ENCODE assay signal across 21 cellular contexts in genomic region chr1:109947582-109948284, GRCh38. TPM values are rescaled to one million over a fixed set of nuclear protein-coding genes. Genes with fewer than 3 reads are reported as not detected.
DNase-seq lines count a peak whose midpoint lies in the region; ATAC-seq and TF ChIP-seq lines count a peak whose summit lies in the region.
"Had no signal": no experiment of that assay in that cellular context is flagged by ENCODE, and none has a peak within 500 bp of the region (broad histone marks: within the 10 kb centered on the region; RNA-seq: fewer than 3 reads in every experiment).

No MANE protein-coding gene starts in this region.

- H3K14ac ChIP-seq in H9 (ENCODE audit: insufficient read depth, low read length) = no peak overlapping the region

- H3K36me3 Mint-ChIP-seq in H9 (ENCODE audit: insufficient read depth in 1 of 3, low read depth in 3 of 3) (no peaks in the 10 kb centered on the region), T-helper 17 cell (ENCODE audit: low read depth) (peaks cover 5% of the 10 kb centered on the region)

- in situ Hi-C loops in GM13977 (cut with MboI; ENCODE audit: low pct_unique_long_range_greater_than_20kb, low sequenced_read_pairs, unreplicated experiment) (no loop called here), KBM-7 (cut with MboI; ENCODE audit: low pct_unique_long_range_greater_than_20kb, low sequenced_read_pairs) (no loop called here)

- H3K9me3 ChIP-seq in H9 (ENCODE audit: control insufficient read depth, low read depth, low read length) = no peaks in the 10 kb centered on the region
- no peaks in the 10 kb centered on the region for H3K9me3 ChIP-seq in T-helper 17 cell (ENCODE audit: control insufficient read depth, low read length, poor library complexity, severe bottlenecking)
- H3K9me3 ChIP-seq in left lung = no peaks in the 10 kb centered on the region
- no peaks in the 10 kb centered on the region for H3K9me3 ChIP-seq in prostate gland
- H3K9me3 ChIP-seq: gastrocnemius medialis, SJSA1, thoracic aorta had no signal

- H3K23me2 ChIP-seq in H9 (ENCODE audit: insufficient read length, low read depth, low read length, poor library complexity, severe bottlenecking) = no peaks in the 10 kb centered on the region

- H2BK120ac ChIP-seq in H9 (ENCODE audit: low read depth, low read length, poor library complexity, severe bottlenecking) = peak overlapping the region; percentile 38

- no CpG with 5 or more reads among the region's 10 CpGs for WGBS in H9 (ENCODE audit: extremely low coverage, insufficient read length, low lambda C conversion rate)
- 47% methylated on average over 10 of the region's 10 CpGs for WGBS in prostate gland

- ATAC-seq in T-helper 17 cell = no peak
- ATAC-seq in left lung = peak; percentile 86
- ATAC-seq: gastrocnemius medialis had no signal

- no peak for TF ChIP-seq POLR2A in prostate gland (IDR thresholded peaks at IDR 0.05)

- H3K27ac ChIP-seq in H9 (ENCODE audit: insufficient read length, low read depth, low read length) = no peak overlapping the region
- H3K27ac ChIP-seq in left lung = peak overlapping the region in 1 of 2 donors; percentile 72
- peak overlapping the region; percentile 12 to 15 for H3K27ac ChIP-seq in prostate gland
- H3K27ac ChIP-seq: HL-60, SJSA1, thoracic aorta had no signal

- H3K27ac Mint-ChIP-seq in H9 = no peak overlapping the region
- peak overlapping the region; percentile 62 for H3K27ac Mint-ChIP-seq in T-helper 17 cell

- no peaks in the 10 kb centered on the region for H3K79me1 ChIP-seq in H9 (ENCODE audit: insufficient read depth, low read depth, low read length, poor library complexity, severe bottlenecking)

- H2BK12ac ChIP-seq in H9 (ENCODE audit: insufficient read length, low read depth, low read length) = peak overlapping the region; percentile 87

- DNase-seq in H9 (no peak), T-helper 17 cell (no peak), left lung (no peak), prostate gland (ENCODE audit: low spot score) (no peak), iPS-NIHi7 (ENCODE audit: extremely low spot score) (no peak), GM13977 (ENCODE audit: low spot score) (no peak), KBM-7 (no peak), LoVo (ENCODE audit: low spot score) (no peak)
- DNase-seq: activated CD4-positive, alpha-beta T cell treated with anti-CD3 and anti-CD28 coated beads for 48 hours; activated naive CD4-positive, alpha-beta T cell; aorta; DMS 273 treated with DMSO at 0.1 percent for 48 hours; gastrocnemius medialis; mammary epithelial cell; NCI-H1105 treated with DMSO at 0.1 percent for 48 hours; NCI-H2171 treated with DMSO at 0.1 percent for 48 hours; stimulated activated CD4-positive, alpha-beta T cell treated with anti-CD3 and anti-CD28 coated beads, Interleukin-4, amount 100 ng/mL, for 4 hours; T1000 had no signal

- H3K4me1 Mint-ChIP-seq in H9 = peaks cover 6 to 7% of the 10 kb centered on the region in 2 experiments
- peaks cover 5% of the 10 kb centered on the region for H3K4me1 Mint-ChIP-seq in T-helper 17 cell

- H3T11ph ChIP-seq in H9 (ENCODE audit: low read length) = no peak overlapping the region

- H3K4me3 Mint-ChIP-seq in H9 (no peak overlapping the region), T-helper 17 cell (no peak overlapping the region)

- no peak overlapping the region for H2BK15ac ChIP-seq in H9 (ENCODE audit: low read depth, low read length)

- H2AK5ac ChIP-seq in H9 (ENCODE audit: insufficient read length, low read length) = no peak overlapping the region

- no peak overlapping the region for H2BK5ac ChIP-seq in H9 (ENCODE audit: insufficient read length, low read length)

- H3K4me3 ChIP-seq in left lung (no peak overlapping the region), prostate gland (no peak overlapping the region)
- H3K4me3 ChIP-seq: gastrocnemius medialis, SJSA1, thoracic aorta had no signal

- peak overlapping the region; percentile 66 for H2AFZ ChIP-seq in H9 (ENCODE audit: low read length)

- H3K27me3 ChIP-seq in H9 (ENCODE audit: insufficient read depth, low read length) (no peaks in the 10 kb centered on the region), left lung (no peaks in the 10 kb centered on the region), prostate gland (replicated peaks; ENCODE audit: insufficient read depth) (no peaks in the 10 kb centered on the region)
- H3K27me3 ChIP-seq: gastrocnemius medialis, SJSA1 had no signal

- H4K5ac ChIP-seq in H9 (ENCODE audit: insufficient read length, low read depth, low read length) = peak overlapping the region; percentile 95

- H3K4me1 ChIP-seq in H9 (ENCODE audit: insufficient read depth, low read length) = peaks cover 2% of the 10 kb centered on the region; the same call in 1 of the 2 replicates
- H3K4me1 ChIP-seq in left lung = peaks cover 0 to 11% of the 10 kb centered on the region in 2 donors
- no peaks in the 10 kb centered on the region for H3K4me1 ChIP-seq in prostate gland (replicated peaks)
- H3K4me1 ChIP-seq: gastrocnemius medialis, SJSA1 had no signal

- H3K23ac ChIP-seq in H9 (ENCODE audit: insufficient read length, low read depth, low read length) = no peak overlapping the region

- TF ChIP-seq CTCF in H9 (conservative IDR thresholded peaks at IDR 0.05) (no peak), left lung (IDR thresholded peaks at IDR 0.05) (no peak), prostate gland (IDR thresholded peaks at IDR 0.05) (no peak), GM13977 (IDR thresholded peaks at IDR 0.05; ENCODE audit: extremely low read depth, insufficient read depth, missing control alignments) (no peak)

- H3K36me3 ChIP-seq in left lung (no peaks in the 10 kb centered on the region), prostate gland (no peaks in the 10 kb centered on the region)
- H3K36me3 ChIP-seq: gastrocnemius medialis, SJSA1, thoracic aorta had no signal

- H4K91ac ChIP-seq in H9 (ENCODE audit: insufficient read length, low read depth, low read length) = no peak overlapping the region

- peak overlapping the region; percentile 86 for H3K18ac ChIP-seq in H9 (ENCODE audit: insufficient read length, low read depth, low read length)

- no peaks in the 10 kb centered on the region for H4K20me1 ChIP-seq in H9 (ENCODE audit: control insufficient read depth, insufficient read depth, insufficient read length)

- intact Hi-C loops in left lung (cut with DNase I) (no loop called here), prostate gland (cut with DNase I) (no loop called here)

- no peak overlapping the region for H3K4ac ChIP-seq in H9 (ENCODE audit: low read depth, low read length)

- no peak overlapping the region for H3K9ac ChIP-seq in H9 (ENCODE audit: extremely low read depth, insufficient read length, low read length)

- H3K9me3 Mint-ChIP-seq in H9 = no peaks in the 10 kb centered on the region

- H4K8ac ChIP-seq in H9 (replicated peaks; ENCODE audit: insufficient read length, low read depth, low read length) = no peak overlapping the region

- H3K27me3 Mint-ChIP-seq in H9 (ENCODE audit: low read depth) (peaks cover 9% of the 10 kb centered on the region), T-helper 17 cell (peaks cover 1% of the 10 kb centered on the region)

- H3K56ac ChIP-seq in H9 (ENCODE audit: insufficient read length, low read depth, low read length) = no peak overlapping the region

- H2BK20ac ChIP-seq in H9 (ENCODE audit: low read depth, low read length, poor library complexity, severe bottlenecking) = no peak overlapping the region

- H3K4me2 ChIP-seq in H9 (ENCODE audit: insufficient read depth, insufficient read length, low read length) = no peak overlapping the region

- H3K79me2 ChIP-seq in H9 (ENCODE audit: insufficient read depth, low read length) = no peaks in the 10 kb centered on the region

RNA-seq across cellular contexts. Expression of gene AHCYL1, which starts 36.8 kb away (rescaled TPM):
- total RNA-seq in H9 (2021) (86.0 and 89.0 TPM in 2 replicates), T-helper 17 cell (10 to 100 TPM; 16.5 to 21.3 TPM), left lung (100 to 1,000 TPM in 1 of 2 donors, 10 to 100 TPM in 1; 79.3 to 116 TPM), prostate gland (10 to 100 TPM; 47.5 to 51.5 TPM)

RNA-seq across cellular contexts. Expression of gene CSF1, which starts 37.1 kb away (rescaled TPM):
- 2.3 and 3.2 TPM in 2 replicates for total RNA-seq in H9 (2021)
- 10 to 100 TPM; 15.4 to 20.3 TPM for total RNA-seq in T-helper 17 cell
- total RNA-seq in left lung = 10 to 100 TPM; 45.7 to 68.0 TPM
- 10 to 100 TPM; 18.4 to 31.5 TPM for total RNA-seq in prostate gland
